Comparison of ENCODE assay signal across 16 cellular contexts in the genomic region with DNA sequence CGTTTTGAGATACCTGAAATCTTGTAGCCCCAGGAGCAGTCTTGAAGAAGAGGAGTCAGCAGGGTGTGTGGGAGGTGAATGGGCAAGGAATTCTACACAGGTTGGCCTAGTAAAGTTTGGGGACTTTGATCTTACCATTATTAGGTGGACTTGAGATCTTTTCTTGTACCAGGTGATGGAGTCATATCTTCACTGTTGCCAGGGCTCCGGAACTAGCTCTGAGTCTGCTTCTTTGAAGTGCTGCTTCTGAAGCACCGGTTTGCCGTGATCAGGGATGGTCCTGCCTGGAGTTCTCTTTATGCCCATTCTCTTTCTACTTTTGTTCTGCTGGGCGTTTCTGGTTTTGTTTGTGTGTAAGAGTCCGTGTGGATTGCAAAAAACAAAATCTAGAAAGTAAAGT. TPM values are rescaled to one million over a fixed set of nuclear protein-coding genes. Genes with fewer than 3 reads are reported as not detected.
DNase-seq lines count a peak whose midpoint lies in the region; ATAC-seq, FAIRE-seq and TF ChIP-seq lines count a peak whose summit lies in the region.
"Had no signal": no experiment of that assay in that cellular context is flagged by ENCODE, and none has a peak within 500 bp of the region (broad histone marks: within the 10 kb centered on the region; RNA-seq: fewer than 3 reads in every experiment).

No MANE protein-coding gene starts in this region.

- WGBS in HepG2 (ENCODE audit: low lambda C conversion rate) = 13% methylated on average over 6 of the region's 6 CpGs

- POLR2A ChIA-PET in HepG2 (lab: Yijun Ruan, JAX) = interaction anchor here (1.4 to 1.7 kb wide), 2 partner anchors 13 to 18 kb away, joined by 4 to 5 read pairs; no protein-coding TSS in a partner anchor

- H3K79me2 ChIP-seq in HepG2 (ENCODE audit: insufficient read depth, low read length) = peaks cover 56% of the 10 kb centered on the region

- no peak overlapping the region for H3K9ac ChIP-seq in HepG2 (ENCODE audit: insufficient read depth, low read depth, low read length)
- H3K9ac ChIP-seq: GM23248 had no signal

- H3K9me3 ChIP-seq in HepG2 (ENCODE audit: low read length) = no peaks in the 10 kb centered on the region
- H3K9me3 ChIP-seq in gastrocnemius medialis = no peaks in the 10 kb centered on the region
- peaks cover 4% of the 10 kb centered on the region for H3K9me3 ChIP-seq in left ventricle myocardium inferior (replicated peaks)

- H4K20me1 ChIP-seq in HepG2 (ENCODE audit: insufficient read depth, low read length) = no peaks in the 10 kb centered on the region

- TF ChIP-seq POLR2A in HepG2 (IDR thresholded peaks at IDR 0.05; ENCODE audit: insufficient read depth in 1 of 2, low read depth in 2 of 2, low read length in 2 of 2) = no peak
- TF ChIP-seq POLR2A in gastrocnemius medialis (IDR thresholded peaks at IDR 0.05) = no peak

- intact Hi-C loops in HepG2 (cut with micrococcal nuclease; ENCODE audit: unreplicated experiment) (no loop called here), gastrocnemius medialis (cut with DNase I; ENCODE audit: low total_unique reads) (no loop called here), left ventricle myocardium inferior (cut with micrococcal nuclease) (no loop called here)

- CTCF ChIA-PET in HepG2 (lab: Yijun Ruan, JAX; ENCODE audit: low intra/inter-chr PET ratio, low total read pairs) = interaction anchor here (1.3 kb wide), 1 partner anchor 104 kb away, joined by 4 read pairs; no protein-coding TSS in a partner anchor

- H3K4me3 ChIP-seq in HepG2 (replicated peaks in 1 of 3; ENCODE audit: insufficient read depth in 1 of 3, low read depth in 2 of 3, low read length in 3 of 3) (no peak overlapping the region), gastrocnemius medialis (no peak overlapping the region), left ventricle myocardium inferior (no peak overlapping the region)
- H3K4me3 ChIP-seq: GM12878, GM23248 had no signal

- no peaks in the 10 kb centered on the region for H3K27me3 ChIP-seq in HepG2 (ENCODE audit: control insufficient read depth in 1 of 2, insufficient read depth in 2 of 2, low read length in 2 of 2)
- H3K27me3 ChIP-seq in gastrocnemius medialis = no peaks in the 10 kb centered on the region
- H3K27me3 ChIP-seq in left ventricle myocardium inferior (ENCODE audit: low read depth) = no peaks in the 10 kb centered on the region

- peaks cover 45% of the 10 kb centered on the region for H3K4me1 ChIP-seq in HepG2 (ENCODE audit: insufficient read depth, low read length)
- peaks cover 42 to 62% of the 10 kb centered on the region in 2 donors for H3K4me1 ChIP-seq in gastrocnemius medialis
- peaks cover 10% of the 10 kb centered on the region for H3K4me1 ChIP-seq in left ventricle myocardium inferior

- no peak for TF ChIP-seq RAD21 in HepG2 (CRISPR knock-in tag; IDR thresholded peaks at IDR 0.05)

- DNase-seq in GM19239 (ENCODE audit: insufficient read length, low spot score) = no peak
- peak; percentile 49 for DNase-seq in SW480 (ENCODE audit: low spot score)
- peak; percentile 64 for DNase-seq in HepG2 (ENCODE audit: low spot score)
- no peak for DNase-seq in gastrocnemius medialis
- DNase-seq in left ventricle myocardium inferior = no peak
- DNase-seq in DMS79 treated with DMSO at 0.1 percent for 48 hours (lab: John Stamatoyannopoulos, UW) = no peak
- DNase-seq in cerebellar nuclear complex (lab: John Stamatoyannopoulos, UW) = no peak
- DNase-seq: C1 segment of cervical spinal cord; Calu3; CD4-positive, alpha-beta T cell; DMS 273 treated with DMSO at 0.1 percent for 48 hours; GM23248; H7 had no signal

- ATAC-seq in HepG2 = peak; percentile 86
- ATAC-seq in gastrocnemius medialis = no peak
- no peak for ATAC-seq in GM21367 (IDR thresholded peaks at IDR 0.05; ENCODE audit: unreplicated experiment)
- ATAC-seq: GM12878 had no signal

- H3K4me2 ChIP-seq in HepG2 (ENCODE audit: low read depth, low read length) = 0 out of 2 replicates have a peak overlapping the region, but pooled peaks have one; percentile 3

- FAIRE-seq in GM19239 (lab: Jason Lieb, UNC) (peak; percentile 58), HepG2 (lab: Jason Lieb, UNC) (peak; percentile 32)
- FAIRE-seq: A204.1, GM12878 had no signal

- TF ChIP-seq EP300 in HepG2 (IDR thresholded peaks at IDR 0.05; ENCODE audit: low read depth in 2 of 2, low read length in 2 of 2) (0 out of 4 replicates have a peak, but pooled peaks of 1 of the 2 experiments have one; percentile 12), HepG2 (CRISPR knock-in tag; IDR thresholded peaks at IDR 0.05; ENCODE audit: borderline replicate concordance) (no peak)

- peak; percentile 59 for TF ChIP-seq CTCF in HepG2 (CRISPR knock-in tag; IDR thresholded peaks at IDR 0.05)
- TF ChIP-seq CTCF in gastrocnemius medialis (IDR thresholded peaks at IDR 0.05 in 4 of 5, conservative IDR thresholded peaks at IDR 0.05 in 1 of 5) = no peak
- TF ChIP-seq CTCF in left ventricle myocardium inferior (IDR thresholded peaks at IDR 0.05; ENCODE audit: borderline replicate concordance) = no peak

- no peak overlapping the region for H3K27ac ChIP-seq in HepG2 (ENCODE audit: extremely low read length, insufficient read depth, low read length)
- H3K27ac ChIP-seq in gastrocnemius medialis = peak overlapping the region in 3 of 4 donors; percentile 61 to 96 (median 70)
- H3K27ac ChIP-seq in left ventricle myocardium inferior (replicated peaks) = no peak overlapping the region
- H3K27ac ChIP-seq: GM23248 had no signal

- no TSS peak for BruUV-seq in HepG2 (replicated peaks; lab: Mats Ljungman, UMichigan)

- in situ Hi-C loops in HepG2 (cut with HindIII; ENCODE audit: extremely low pct_ligation_motif_present, low pct_unique_long_range_greater_than_20kb) = no loop called here
- in situ Hi-C loops in gastrocnemius medialis (cut with MboI; ENCODE audit: low sequenced_read_pairs in 4 of 4) = loop anchor here in 1 of 4 donors (25.0 kb wide), 1 partner anchor 108 kb away; no protein-coding TSS in a partner anchor

- H3K36me3 ChIP-seq in HepG2 (replicated peaks in 1 of 2; ENCODE audit: control insufficient read depth in 1 of 2, insufficient read depth in 2 of 2, low read length in 2 of 2) = peaks cover 0 to 3% of the 10 kb centered on the region in 2 experiments; a peak in 1 of 5 replicates
- no peaks in the 10 kb centered on the region for H3K36me3 ChIP-seq in gastrocnemius medialis
- no peaks in the 10 kb centered on the region for H3K36me3 ChIP-seq in left ventricle myocardium inferior

- no peak overlapping the region for H2AFZ ChIP-seq in HepG2 (ENCODE audit: low read length)
- H2AFZ ChIP-seq: GM23248 had no signal

TF ChIP-seq in HepG2, 621 proteins besides CTCF, POLR2A, EP300 and RAD21 (continues in another document):
- TF ChIP-seq SMC3 (IDR thresholded peaks at IDR 0.05; ENCODE audit: low read length) (peak; percentile 14; the same call in 1 of the 2 replicates), HOXA7 (CRISPR knock-in tag; IDR thresholded peaks at IDR 0.05) (no peak), SOX5 (CRISPR knock-in tag; IDR thresholded peaks at IDR 0.05; ENCODE audit: borderline replicate concordance) (0 out of 2 replicates have a peak, but pooled peaks have one; percentile 24), RELA (CRISPR knock-in tag; IDR thresholded peaks at IDR 0.05) (no peak)
- TF ChIP-seq, protein P1, sequence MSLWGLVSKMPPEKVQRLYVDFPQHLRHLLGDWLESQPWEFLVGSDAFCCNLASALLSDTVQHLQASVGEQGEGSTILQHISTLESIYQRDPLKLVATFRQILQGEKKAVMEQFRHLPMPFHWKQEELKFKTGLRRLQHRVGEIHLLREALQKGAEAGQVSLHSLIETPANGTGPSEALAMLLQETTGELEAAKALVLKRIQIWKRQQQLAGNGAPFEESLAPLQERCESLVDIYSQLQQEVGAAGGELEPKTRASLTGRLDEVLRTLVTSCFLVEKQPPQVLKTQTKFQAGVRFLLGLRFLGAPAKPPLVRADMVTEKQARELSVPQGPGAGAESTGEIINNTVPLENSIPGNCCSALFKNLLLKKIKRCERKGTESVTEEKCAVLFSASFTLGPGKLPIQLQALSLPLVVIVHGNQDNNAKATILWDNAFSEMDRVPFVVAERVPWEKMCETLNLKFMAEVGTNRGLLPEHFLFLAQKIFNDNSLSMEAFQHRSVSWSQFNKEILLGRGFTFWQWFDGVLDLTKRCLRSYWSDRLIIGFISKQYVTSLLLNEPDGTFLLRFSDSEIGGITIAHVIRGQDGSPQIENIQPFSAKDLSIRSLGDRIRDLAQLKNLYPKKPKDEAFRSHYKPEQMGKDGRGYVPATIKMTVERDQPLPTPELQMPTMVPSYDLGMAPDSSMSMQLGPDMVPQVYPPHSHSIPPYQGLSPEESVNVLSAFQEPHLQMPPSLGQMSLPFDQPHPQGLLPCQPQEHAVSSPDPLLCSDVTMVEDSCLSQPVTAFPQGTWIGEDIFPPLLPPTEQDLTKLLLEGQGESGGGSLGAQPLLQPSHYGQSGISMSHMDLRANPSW (CRISPR knock-in tag; IDR thresholded peaks at IDR 0.05; ENCODE audit: borderline replicate concordance) = no peak

RNA-seq across cellular contexts. Expression of a gene that starts 27.4 kb away (rescaled TPM):
- total RNA-seq in HepG2 (2016; rRNA removed; fragmentation: Illumina TruSeq; extraction: Trizol) (31.6 and 33.9 TPM in 2 replicates), gastrocnemius medialis (10 to 100 TPM; 18.8 to 62.4 (median 26.2) TPM), left ventricle myocardium inferior (4.9 TPM)
- 47.2 and 49.8 TPM in 2 replicates for total RNA-seq in HepG2 (2016; cell fraction: cytosol; rRNA removed; fragmentation: Illumina TruSeq; extraction: Trizol; ENCODE audit: low read depth)
- 32.4 and 35.1 TPM in 2 replicates for total RNA-seq in HepG2 (2016; cell fraction: insoluble cytoplasmic fraction; rRNA removed; fragmentation: Illumina TruSeq; extraction: Trizol)
- total RNA-seq in HepG2 (2016; cell fraction: membrane; rRNA removed; fragmentation: Illumina TruSeq; extraction: Trizol) = 31.7 and 32.8 TPM in 2 replicates
- total RNA-seq in HepG2 (2016; cell fraction: nucleus; rRNA removed; fragmentation: Illumina TruSeq; extraction: Trizol) = 28.3 and 32.7 TPM in 2 replicates
- polyA plus RNA-seq in HepG2 (2011; rRNA removed) = 22.3 and 25.9 TPM in 2 replicates
- 16.4 and 27.5 TPM in 2 replicates for polyA plus RNA-seq in HepG2 (2011; cell fraction: cytosol; rRNA removed)
- polyA plus RNA-seq in HepG2 (2011; cell fraction: nucleus; rRNA removed) = 21.0 and 22.1 TPM in 2 replicates
- 18.3 and 18.7 TPM in 2 replicates for polyA plus RNA-seq in HepG2 (2012)
- polyA plus RNA-seq in HepG2 (2016; cell fraction: cytosol; fragmentation: Illumina TruSeq; extraction: Trizol; ENCODE audit: low read depth) = 3.6 and 6.7 TPM in 2 replicates
- 32.9 and 39.4 TPM in 2 replicates for polyA plus RNA-seq in HepG2 (2016; cell fraction: insoluble cytoplasmic fraction; fragmentation: Illumina TruSeq; extraction: Trizol; ENCODE audit: low read depth)
- polyA plus RNA-seq in HepG2 (2016; cell fraction: membrane; fragmentation: Illumina TruSeq; extraction: Trizol; ENCODE audit: low read depth) = 8.3 and 8.4 TPM in 2 replicates
- 33.7 and 36.4 TPM in 2 replicates for polyA plus RNA-seq in HepG2 (2016; cell fraction: nucleus; fragmentation: Illumina TruSeq; extraction: Trizol; ENCODE audit: insufficient read depth, low read depth)
- polyA minus RNA-seq in HepG2 (2011; rRNA and poly(A)+ RNA removed; ENCODE audit: low replicate concordance) = 32.3 and 35.4 TPM in 2 replicates
- 11.1 and 16.9 TPM in 2 replicates for polyA minus RNA-seq in HepG2 (2011; cell fraction: cytosol; rRNA and poly(A)+ RNA removed)
- polyA minus RNA-seq in HepG2 (2011; cell fraction: nucleus; rRNA and poly(A)+ RNA removed) = 66.7 and 69.2 TPM in 2 replicates

Comparison
In these comparisons a context has a peak if more than half of its experiments do, and no peak if none do; other contexts are left out.
1. DNase-seq: peak in SW480 (single experiment) and HepG2 (single experiment); none in GM19239 (single experiment), gastrocnemius medialis (0 of 2), left ventricle myocardium inferior (single experiment), DMS79 treated with DMSO at 0.1 percent for 48 hours (single experiment) and cerebellar nuclear complex (0 of 2).
2. H3K27ac ChIP-seq: peak in gastrocnemius medialis (3 of 4); none in HepG2 (single experiment) and left ventricle myocardium inferior (single experiment).